ENCODE assay signal across 10 cellular contexts in genomic region chr17:70855401-70856054, GRCh38.
DNase-seq lines count a peak whose midpoint lies in the region; ATAC-seq and TF ChIP-seq lines count a peak whose summit lies in the region.
"Had no signal": no experiment of that assay in that cellular context is flagged by ENCODE, and none has a peak within 500 bp of the region (broad histone marks: within the 10 kb centered on the region; RNA-seq: fewer than 3 reads in every experiment).

No MANE protein-coding gene starts in this region.

- H4K20me1 ChIP-seq in smooth muscle cell (ENCODE audit: low read depth): no peaks in the 10 kb centered on the region
- no peaks in the 10 kb centered on the region for H4K20me1 ChIP-seq in MM.1S (ENCODE audit: insufficient read depth, low read length)

- ATAC-seq in HG03565 (IDR thresholded peaks at IDR 0.05; ENCODE audit: unreplicated experiment): no peak
- ATAC-seq: stimulated activated effector memory CD8-positive, alpha-beta T cell treated with anti-CD3 and anti-CD28 coated beads, Interleukin-12 subunit alpha, Interleukin-12 subunit beta, amount 100 ng/mL, for 72 hours had no signal

- H3K4me1 ChIP-seq in smooth muscle cell (ENCODE audit: low read depth) (no peaks in the 10 kb centered on the region), MM.1S (ENCODE audit: low read length) (no peaks in the 10 kb centered on the region)
- H3K4me1 ChIP-seq: left ventricle myocardium inferior had no signal

- H3K36me3 ChIP-seq in smooth muscle cell (ENCODE audit: low read depth) (no peaks in the 10 kb centered on the region), MM.1S (replicated peaks; ENCODE audit: insufficient read depth, low read length) (no peaks in the 10 kb centered on the region)
- H3K36me3 ChIP-seq: left ventricle myocardium inferior had no signal

- H3F3A ChIP-seq in smooth muscle cell (ENCODE audit: low read depth) (no peaks in the 10 kb centered on the region), MM.1S (ENCODE audit: insufficient read depth, low read length) (no peaks in the 10 kb centered on the region)

- H3K27ac ChIP-seq in smooth muscle cell (ENCODE audit: low read depth): no peak overlapping the region
- H3K27ac ChIP-seq in MM.1S (ENCODE audit: low read length): no peak overlapping the region
- H3K27ac ChIP-seq: left ventricle myocardium inferior had no signal

- H3K9me3 ChIP-seq in smooth muscle cell (replicated peaks; ENCODE audit: low read depth) (no peaks in the 10 kb centered on the region), MM.1S (replicated peaks; ENCODE audit: insufficient read depth, low read length) (no peaks in the 10 kb centered on the region)
- H3K9me3 ChIP-seq: left ventricle myocardium inferior had no signal

- H3K9me2 ChIP-seq in MM.1S (replicated peaks; ENCODE audit: insufficient read depth, low read length): no peaks in the 10 kb centered on the region

- no peak overlapping the region for H3K9ac ChIP-seq in smooth muscle cell (ENCODE audit: low read depth)
- no peak overlapping the region for H3K9ac ChIP-seq in MM.1S (ENCODE audit: low read length)

- TF ChIP-seq CTCF in smooth muscle cell (IDR thresholded peaks at IDR 0.05; ENCODE audit: borderline replicate concordance, insufficient read depth, poor library complexity, severe bottlenecking): no peak
- no peak for TF ChIP-seq CTCF in MM.1S (IDR thresholded peaks at IDR 0.05; ENCODE audit: low read length)

- H3K27me3 ChIP-seq in smooth muscle cell (ENCODE audit: low read depth) (no peaks in the 10 kb centered on the region), MM.1S (replicated peaks; ENCODE audit: insufficient read depth, low read length) (no peaks in the 10 kb centered on the region)

- H3K4me2 ChIP-seq in smooth muscle cell (no peak overlapping the region), MM.1S (ENCODE audit: low read depth, low read length) (no peak overlapping the region)

- no peak overlapping the region for H3K4me3 ChIP-seq in smooth muscle cell
- H3K4me3 ChIP-seq in MM.1S (ENCODE audit: low read length): no peak overlapping the region
- H3K4me3 ChIP-seq: left ventricle myocardium inferior had no signal

- 49% methylated on average over 8 of the region's 8 CpGs for WGBS in smooth muscle cell (ENCODE audit: low lambda C conversion rate)

- H2AFZ ChIP-seq in smooth muscle cell (ENCODE audit: low read depth): peak overlapping the region; percentile 32
- H2AFZ ChIP-seq in MM.1S (ENCODE audit: low read length): no peak overlapping the region

- H3K79me2 ChIP-seq in smooth muscle cell (ENCODE audit: low read depth) (no peaks in the 10 kb centered on the region), MM.1S (ENCODE audit: low read length) (no peaks in the 10 kb centered on the region)

- DNase-seq in NCI-H1417 (lab: John Stamatoyannopoulos, UW) (peak; percentile 17 to 74 (median 68)), NCI-H1417 treated with DMSO at 0.1 percent for 48 hours (lab: John Stamatoyannopoulos, UW) (no peak), NCI-H510A treated with DMSO at 0.1 percent for 48 hours (lab: John Stamatoyannopoulos, UW) (peak; percentile 93), fibroblast of gingiva (ENCODE audit: low read depth) (peak; percentile 71), smooth muscle cell (lab: John Stamatoyannopoulos, UW; ENCODE audit: unreplicated experiment) (no peak), MM.1S (no peak)
- DNase-seq in activated CD8-positive, alpha-beta memory T cell treated with anti-CD3 and anti-CD28 coated beads, Interleukin-2, amount 50 U/mL, for 48 hours: no peak
- DNase-seq: left ventricle myocardium inferior had no signal

Comparison
In these comparisons a context has a peak if more than half of its experiments do, and no peak if none do; other contexts are left out.
1. DNase-seq: peak in NCI-H1417 (3 of 3), NCI-H510A treated with DMSO at 0.1 percent for 48 hours (single experiment) and fibroblast of gingiva (single experiment); none in NCI-H1417 treated with DMSO at 0.1 percent for 48 hours (single experiment), smooth muscle cell (single experiment), MM.1S (single experiment) and activated CD8-positive, alpha-beta memory T cell treated with anti-CD3 and anti-CD28 coated beads, Interleukin-2, amount 50 U/mL, for 48 hours (single experiment).